1 cellular context compared by ENCODE assay signal in the genomic region with DNA sequence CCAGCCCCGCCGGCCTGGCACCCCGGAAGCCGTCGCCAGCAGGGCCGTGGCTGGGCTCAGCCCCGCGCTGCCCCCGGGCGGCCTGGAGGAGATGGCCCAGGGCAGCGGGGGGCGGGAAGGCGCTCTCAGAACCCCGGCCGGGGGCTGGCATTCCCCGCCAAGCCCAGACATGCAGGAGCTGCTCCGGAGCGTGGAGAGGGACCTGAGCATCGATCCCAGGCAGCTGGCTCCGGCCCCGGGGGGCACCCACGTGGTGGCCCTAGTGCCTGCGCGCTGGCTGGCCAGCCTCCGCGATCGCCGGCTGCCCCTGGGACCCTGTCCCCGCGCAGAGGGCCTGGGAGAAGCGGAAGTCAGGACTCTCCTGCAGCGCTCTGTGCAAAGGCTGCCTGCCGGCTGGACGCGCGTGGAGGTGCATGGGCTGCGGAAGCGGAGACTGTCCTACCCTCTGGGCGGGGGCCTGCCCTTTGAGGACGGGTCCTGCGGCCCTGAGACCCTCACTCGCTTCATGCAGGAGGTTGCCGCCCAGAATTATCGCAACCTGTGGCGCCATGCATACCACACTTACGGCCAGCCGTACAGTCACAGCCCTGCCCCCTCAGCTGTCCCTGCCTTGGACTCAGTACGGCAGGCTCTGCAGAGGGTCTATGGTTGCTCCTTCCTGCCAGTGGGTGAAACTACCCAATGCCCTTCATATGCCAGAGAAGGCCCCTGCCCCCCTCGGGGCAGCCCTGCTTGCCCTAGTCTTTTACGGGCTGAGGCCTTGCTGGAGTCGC.
TF ChIP-seq lines count a peak whose summit lies in the region.

No MANE protein-coding gene starts in this region.

TF ChIP-seq in HepG2, 621 proteins besides CTCF, POLR2A, EP300 and RAD21 (continued from another document and continues in another):
- TF ChIP-seq, protein P1, sequence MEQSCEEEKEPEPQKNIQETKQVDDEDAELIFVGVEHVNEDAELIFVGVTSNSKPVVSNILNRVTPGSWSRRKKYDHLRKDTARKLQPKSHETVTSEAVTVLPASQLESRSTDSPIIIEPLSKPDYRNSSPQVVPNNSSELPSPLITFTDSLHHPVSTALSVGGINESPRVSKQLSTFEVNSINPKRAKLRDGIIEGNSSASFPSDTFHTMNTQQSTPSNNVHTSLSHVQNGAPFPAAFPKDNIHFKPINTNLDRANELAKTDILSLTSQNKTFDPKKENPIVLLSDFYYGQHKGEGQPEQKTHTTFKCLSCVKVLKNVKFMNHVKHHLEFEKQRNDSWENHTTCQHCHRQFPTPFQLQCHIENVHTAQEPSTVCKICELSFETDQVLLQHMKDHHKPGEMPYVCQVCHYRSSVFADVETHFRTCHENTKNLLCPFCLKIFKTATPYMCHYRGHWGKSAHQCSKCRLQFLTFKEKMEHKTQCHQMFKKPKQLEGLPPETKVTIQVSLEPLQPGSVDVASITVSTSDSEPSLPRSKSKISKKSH (CRISPR knock-in tag; IDR thresholded peaks at IDR 0.05; ENCODE audit: borderline replicate concordance) = no peak
- TF ChIP-seq KMT2A (CRISPR knock-in tag; IDR thresholded peaks at IDR 0.05) (peak; percentile 8; the same call in 1 of the 2 replicates), PHB2 (IDR thresholded peaks at IDR 0.05; ENCODE audit: partially characterized antibody) (no peak), ZNF121 (CRISPR knock-in tag; IDR thresholded peaks at IDR 0.05) (no peak), ZNF883 (CRISPR knock-in tag; IDR thresholded peaks at IDR 0.05; ENCODE audit: not compliant biosample characterization) (peak; percentile 58), FOXC1 (CRISPR knock-in tag; IDR thresholded peaks at IDR 0.05; ENCODE audit: borderline replicate concordance) (no peak; the same call in 1 of the 2 replicates), WIZ (CRISPR knock-in tag; IDR thresholded peaks at IDR 0.05) (no peak), XRCC5 (optimal IDR thresholded peaks at IDR 0.05; ENCODE audit: low read length) (no peak), ZNF543 (CRISPR knock-in tag; IDR thresholded peaks at IDR 0.05) (peak; percentile 46; the same call in 1 of the 2 replicates), HOXA9 (CRISPR knock-in tag; IDR thresholded peaks at IDR 0.05; ENCODE audit: borderline replicate concordance) (0 out of 2 replicates have a peak, but pooled peaks have one; percentile 51), HOXD1 (CRISPR knock-in tag; IDR thresholded peaks at IDR 0.05) (no peak), SOX5 (CRISPR knock-in tag; IDR thresholded peaks at IDR 0.05; ENCODE audit: borderline replicate concordance) (no peak), RORA (CRISPR knock-in tag; IDR thresholded peaks at IDR 0.05) (no peak), ZNF678 (CRISPR knock-in tag; IDR thresholded peaks at IDR 0.05) (peak; percentile 68; the same call in 1 of the 2 replicates), AGO1 (IDR thresholded peaks at IDR 0.05; ENCODE audit: low read depth, low read length, poor library complexity, severe bottlenecking) (no peak), EED (CRISPR knock-in tag; IDR thresholded peaks at IDR 0.05) (peak; percentile 54; the same call in 1 of the 2 replicates), BORCS8-MEF2B (CRISPR knock-in tag; IDR thresholded peaks at IDR 0.05) (peak; percentile 71), NAIF1 (CRISPR knock-in tag; IDR thresholded peaks at IDR 0.05; ENCODE audit: borderline replicate concordance) (no peak), ZNF260 (CRISPR knock-in tag; IDR thresholded peaks at IDR 0.05; ENCODE audit: borderline replicate concordance, low read depth) (no peak), ZNF263 (CRISPR knock-in tag; IDR thresholded peaks at IDR 0.05) (peak; percentile 14; the same call in 1 of the 2 replicates), ZNF547 (CRISPR knock-in tag; IDR thresholded peaks at IDR 0.05) (no peak), SAP130 (CRISPR knock-in tag; IDR thresholded peaks at IDR 0.05; ENCODE audit: low read depth) (peak; percentile 33), KDM5B (CRISPR knock-in tag; IDR thresholded peaks at IDR 0.05; ENCODE audit: borderline replicate concordance) (peak; percentile 85), TBX2 (CRISPR knock-in tag; IDR thresholded peaks at IDR 0.05; ENCODE audit: borderline replicate concordance) (0 out of 2 replicates have a peak, but pooled peaks have one; percentile 46), ZNF746 (CRISPR knock-in tag; IDR thresholded peaks at IDR 0.05) (peak; percentile 0; the same call in 1 of the 2 replicates), ZNF563 (CRISPR knock-in tag; IDR thresholded peaks at IDR 0.05) (peak; percentile 56; the same call in 1 of the 2 replicates), ZNF709 (CRISPR knock-in tag; IDR thresholded peaks at IDR 0.05) (peak; percentile 69; the same call in 1 of the 2 replicates), SMAD9 (CRISPR knock-in tag; IDR thresholded peaks at IDR 0.05) (no peak)
- TF ChIP-seq, protein P2, sequence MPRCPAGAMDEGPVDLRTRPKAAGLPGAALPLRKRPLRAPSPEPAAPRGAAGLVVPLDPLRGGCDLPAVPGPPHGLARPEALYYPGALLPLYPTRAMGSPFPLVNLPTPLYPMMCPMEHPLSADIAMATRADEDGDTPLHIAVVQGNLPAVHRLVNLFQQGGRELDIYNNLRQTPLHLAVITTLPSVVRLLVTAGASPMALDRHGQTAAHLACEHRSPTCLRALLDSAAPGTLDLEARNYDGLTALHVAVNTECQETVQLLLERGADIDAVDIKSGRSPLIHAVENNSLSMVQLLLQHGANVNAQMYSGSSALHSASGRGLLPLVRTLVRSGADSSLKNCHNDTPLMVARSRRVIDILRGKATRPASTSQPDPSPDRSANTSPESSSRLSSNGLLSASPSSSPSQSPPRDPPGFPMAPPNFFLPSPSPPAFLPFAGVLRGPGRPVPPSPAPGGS (CRISPR knock-in tag; IDR thresholded peaks at IDR 0.05) = peak; percentile 68; the same call in 1 of the 2 replicates
- TF ChIP-seq, protein P3, sequence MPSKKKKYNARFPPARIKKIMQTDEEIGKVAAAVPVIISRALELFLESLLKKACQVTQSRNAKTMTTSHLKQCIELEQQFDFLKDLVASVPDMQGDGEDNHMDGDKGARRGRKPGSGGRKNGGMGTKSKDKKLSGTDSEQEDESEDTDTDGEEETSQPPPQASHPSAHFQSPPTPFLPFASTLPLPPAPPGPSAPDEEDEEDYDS (CRISPR knock-in tag; IDR thresholded peaks at IDR 0.05) = no peak
- TF ChIP-seq, protein P4, sequence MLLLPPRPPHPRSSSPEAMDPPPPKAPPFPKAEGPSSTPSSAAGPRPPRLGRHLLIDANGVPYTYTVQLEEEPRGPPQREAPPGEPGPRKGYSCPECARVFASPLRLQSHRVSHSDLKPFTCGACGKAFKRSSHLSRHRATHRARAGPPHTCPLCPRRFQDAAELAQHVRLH (CRISPR knock-in tag; IDR thresholded peaks at IDR 0.05; ENCODE audit: borderline replicate concordance, low read depth) = peak; percentile 56; the same call in 1 of the 2 replicates
- TF ChIP-seq, protein P5, sequence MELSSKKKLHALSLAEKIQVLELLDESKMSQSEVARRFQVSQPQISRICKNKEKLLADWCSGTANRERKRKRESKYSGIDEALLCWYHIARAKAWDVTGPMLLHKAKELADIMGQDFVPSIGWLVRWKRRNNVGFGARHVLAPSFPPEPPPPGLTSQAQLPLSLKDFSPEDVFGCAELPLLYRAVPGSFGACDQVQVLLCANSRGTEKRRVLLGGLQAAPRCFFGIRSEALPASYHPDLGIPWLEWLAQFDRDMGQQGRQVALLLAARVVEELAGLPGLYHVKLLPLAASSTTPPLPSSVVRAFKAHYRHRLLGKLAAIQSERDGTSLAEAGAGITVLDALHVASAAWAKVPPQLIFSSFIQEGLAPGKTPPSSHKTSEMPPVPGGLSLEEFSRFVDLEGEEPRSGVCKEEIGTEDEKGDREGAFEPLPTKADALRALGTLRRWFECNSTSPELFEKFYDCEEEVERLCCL (CRISPR knock-in tag; IDR thresholded peaks at IDR 0.05; ENCODE audit: borderline replicate concordance) = no peak
- TF ChIP-seq, protein P6, sequence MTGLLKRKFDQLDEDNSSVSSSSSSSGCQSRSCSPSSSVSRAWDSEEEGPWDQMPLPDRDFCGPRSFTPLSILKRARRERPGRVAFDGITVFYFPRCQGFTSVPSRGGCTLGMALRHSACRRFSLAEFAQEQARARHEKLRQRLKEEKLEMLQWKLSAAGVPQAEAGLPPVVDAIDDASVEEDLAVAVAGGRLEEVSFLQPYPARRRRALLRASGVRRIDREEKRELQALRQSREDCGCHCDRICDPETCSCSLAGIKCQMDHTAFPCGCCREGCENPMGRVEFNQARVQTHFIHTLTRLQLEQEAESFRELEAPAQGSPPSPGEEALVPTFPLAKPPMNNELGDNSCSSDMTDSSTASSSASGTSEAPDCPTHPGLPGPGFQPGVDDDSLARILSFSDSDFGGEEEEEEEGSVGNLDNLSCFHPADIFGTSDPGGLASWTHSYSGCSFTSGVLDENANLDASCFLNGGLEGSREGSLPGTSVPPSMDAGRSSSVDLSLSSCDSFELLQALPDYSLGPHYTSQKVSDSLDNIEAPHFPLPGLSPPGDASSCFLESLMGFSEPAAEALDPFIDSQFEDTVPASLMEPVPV (CRISPR knock-in tag; IDR thresholded peaks at IDR 0.05) = 0 out of 2 replicates have a peak, but pooled peaks have one; percentile 16
- TF ChIP-seq, protein P7, sequence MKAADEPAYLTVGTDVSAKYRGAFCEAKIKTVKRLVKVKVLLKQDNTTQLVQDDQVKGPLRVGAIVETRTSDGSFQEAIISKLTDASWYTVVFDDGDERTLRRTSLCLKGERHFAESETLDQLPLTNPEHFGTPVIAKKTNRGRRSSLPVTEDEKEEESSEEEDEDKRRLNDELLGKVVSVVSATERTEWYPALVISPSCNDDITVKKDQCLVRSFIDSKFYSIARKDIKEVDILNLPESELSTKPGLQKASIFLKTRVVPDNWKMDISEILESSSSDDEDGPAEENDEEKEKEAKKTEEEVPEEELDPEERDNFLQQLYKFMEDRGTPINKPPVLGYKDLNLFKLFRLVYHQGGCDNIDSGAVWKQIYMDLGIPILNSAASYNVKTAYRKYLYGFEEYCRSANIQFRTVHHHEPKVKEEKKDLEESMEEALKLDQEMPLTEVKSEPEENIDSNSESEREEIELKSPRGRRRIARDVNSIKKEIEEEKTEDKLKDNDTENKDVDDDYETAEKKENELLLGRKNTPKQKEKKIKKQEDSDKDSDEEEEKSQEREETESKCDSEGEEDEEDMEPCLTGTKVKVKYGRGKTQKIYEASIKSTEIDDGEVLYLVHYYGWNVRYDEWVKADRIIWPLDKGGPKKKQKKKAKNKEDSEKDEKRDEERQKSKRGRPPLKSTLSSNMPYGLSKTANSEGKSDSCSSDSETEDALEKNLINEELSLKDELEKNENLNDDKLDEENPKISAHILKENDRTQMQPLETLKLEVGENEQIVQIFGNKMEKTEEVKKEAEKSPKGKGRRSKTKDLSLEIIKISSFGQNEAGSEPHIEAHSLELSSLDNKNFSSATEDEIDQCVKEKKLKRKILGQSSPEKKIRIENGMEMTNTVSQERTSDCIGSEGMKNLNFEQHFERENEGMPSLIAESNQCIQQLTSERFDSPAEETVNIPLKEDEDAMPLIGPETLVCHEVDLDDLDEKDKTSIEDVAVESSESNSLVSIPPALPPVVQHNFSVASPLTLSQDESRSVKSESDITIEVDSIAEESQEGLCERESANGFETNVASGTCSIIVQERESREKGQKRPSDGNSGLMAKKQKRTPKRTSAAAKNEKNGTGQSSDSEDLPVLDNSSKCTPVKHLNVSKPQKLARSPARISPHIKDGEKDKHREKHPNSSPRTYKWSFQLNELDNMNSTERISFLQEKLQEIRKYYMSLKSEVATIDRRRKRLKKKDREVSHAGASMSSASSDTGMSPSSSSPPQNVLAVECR (CRISPR knock-in tag; IDR thresholded peaks at IDR 0.05; ENCODE audit: borderline replicate concordance) = peak; percentile 83
- TF ChIP-seq, protein P8, sequence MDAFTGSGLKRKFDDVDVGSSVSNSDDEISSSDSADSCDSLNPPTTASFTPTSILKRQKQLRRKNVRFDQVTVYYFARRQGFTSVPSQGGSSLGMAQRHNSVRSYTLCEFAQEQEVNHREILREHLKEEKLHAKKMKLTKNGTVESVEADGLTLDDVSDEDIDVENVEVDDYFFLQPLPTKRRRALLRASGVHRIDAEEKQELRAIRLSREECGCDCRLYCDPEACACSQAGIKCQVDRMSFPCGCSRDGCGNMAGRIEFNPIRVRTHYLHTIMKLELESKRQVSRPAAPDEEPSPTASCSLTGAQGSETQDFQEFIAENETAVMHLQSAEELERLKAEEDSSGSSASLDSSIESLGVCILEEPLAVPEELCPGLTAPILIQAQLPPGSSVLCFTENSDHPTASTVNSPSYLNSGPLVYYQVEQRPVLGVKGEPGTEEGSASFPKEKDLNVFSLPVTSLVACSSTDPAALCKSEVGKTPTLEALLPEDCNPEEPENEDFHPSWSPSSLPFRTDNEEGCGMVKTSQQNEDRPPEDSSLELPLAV (CRISPR knock-in tag; conservative IDR thresholded peaks at IDR 0.05; ENCODE audit: low read depth) = 0 out of 2 replicates have a peak, but pooled peaks have one; percentile 67
- TF ChIP-seq, protein P9, sequence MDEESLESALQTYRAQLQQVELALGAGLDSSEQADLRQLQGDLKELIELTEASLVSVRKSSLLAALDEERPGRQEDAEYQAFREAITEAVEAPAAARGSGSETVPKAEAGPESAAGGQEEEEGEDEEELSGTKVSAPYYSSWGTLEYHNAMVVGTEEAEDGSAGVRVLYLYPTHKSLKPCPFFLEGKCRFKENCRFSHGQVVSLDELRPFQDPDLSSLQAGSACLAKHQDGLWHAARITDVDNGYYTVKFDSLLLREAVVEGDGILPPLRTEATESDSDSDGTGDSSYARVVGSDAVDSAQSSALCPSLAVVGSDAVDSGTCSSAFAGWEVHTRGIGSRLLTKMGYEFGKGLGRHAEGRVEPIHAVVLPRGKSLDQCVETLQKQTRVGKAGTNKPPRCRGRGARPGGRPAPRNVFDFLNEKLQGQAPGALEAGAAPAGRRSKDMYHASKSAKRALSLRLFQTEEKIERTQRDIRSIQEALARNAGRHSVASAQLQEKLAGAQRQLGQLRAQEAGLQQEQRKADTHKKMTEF (CRISPR knock-in tag; IDR thresholded peaks at IDR 0.05) = peak; percentile 42; the same call in 1 of the 2 replicates
- TF ChIP-seq, protein P10, sequence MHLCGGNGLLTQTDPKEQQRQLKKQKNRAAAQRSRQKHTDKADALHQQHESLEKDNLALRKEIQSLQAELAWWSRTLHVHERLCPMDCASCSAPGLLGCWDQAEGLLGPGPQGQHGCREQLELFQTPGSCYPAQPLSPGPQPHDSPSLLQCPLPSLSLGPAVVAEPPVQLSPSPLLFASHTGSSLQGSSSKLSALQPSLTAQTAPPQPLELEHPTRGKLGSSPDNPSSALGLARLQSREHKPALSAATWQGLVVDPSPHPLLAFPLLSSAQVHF (CRISPR knock-in tag; IDR thresholded peaks at IDR 0.05) = 0 out of 2 replicates have a peak, but pooled peaks have one; percentile 51
- TF ChIP-seq, protein P11, sequence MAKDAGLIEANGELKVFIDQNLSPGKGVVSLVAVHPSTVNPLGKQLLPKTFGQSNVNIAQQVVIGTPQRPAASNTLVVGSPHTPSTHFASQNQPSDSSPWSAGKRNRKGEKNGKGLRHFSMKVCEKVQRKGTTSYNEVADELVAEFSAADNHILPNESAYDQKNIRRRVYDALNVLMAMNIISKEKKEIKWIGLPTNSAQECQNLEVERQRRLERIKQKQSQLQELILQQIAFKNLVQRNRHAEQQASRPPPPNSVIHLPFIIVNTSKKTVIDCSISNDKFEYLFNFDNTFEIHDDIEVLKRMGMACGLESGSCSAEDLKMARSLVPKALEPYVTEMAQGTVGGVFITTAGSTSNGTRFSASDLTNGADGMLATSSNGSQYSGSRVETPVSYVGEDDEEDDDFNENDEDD (CRISPR knock-in tag; IDR thresholded peaks at IDR 0.05; ENCODE audit: borderline replicate concordance) = no peak
- TF ChIP-seq, protein P12, sequence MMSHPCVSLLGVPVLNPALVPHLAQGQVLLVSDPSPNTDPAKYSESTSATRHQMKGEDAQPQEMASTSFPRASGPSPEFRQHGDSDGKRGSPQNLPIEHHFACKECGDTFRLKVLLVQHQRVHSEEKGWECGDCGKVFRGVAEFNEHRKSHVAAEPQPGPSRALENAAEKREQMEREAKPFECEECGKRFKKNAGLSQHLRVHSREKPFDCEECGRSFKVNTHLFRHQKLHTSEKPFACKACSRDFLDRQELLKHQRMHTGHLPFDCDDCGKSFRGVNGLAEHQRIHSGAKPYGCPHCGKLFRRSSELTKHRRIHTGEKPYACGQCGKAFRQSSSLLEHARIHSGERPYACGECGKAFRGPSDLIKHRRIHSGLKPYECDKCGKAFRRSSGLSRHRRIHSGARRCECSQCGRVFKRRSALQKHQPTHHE (CRISPR knock-in tag; IDR thresholded peaks at IDR 0.05; ENCODE audit: borderline replicate concordance) = no peak
